13 cellular contexts compared by ENCODE assay signal in genomic region chr7:8443871-8444756, GRCh38. TPM values are rescaled to one million over a fixed set of nuclear protein-coding genes. Genes with fewer than 3 reads are reported as not detected.
DNase-seq lines count a peak whose midpoint lies in the region; ATAC-seq and TF ChIP-seq lines count a peak whose summit lies in the region.
"Had no signal": no experiment of that assay in that cellular context is flagged by ENCODE, and none has a peak within 500 bp of the region (broad histone marks: within the 10 kb centered on the region; RNA-seq: fewer than 3 reads in every experiment).

No MANE protein-coding gene starts in this region.

- no TSS peak for BruUV-seq in Caco-2 (replicated peaks; lab: Mats Ljungman, UMichigan)

- no peaks in the 10 kb centered on the region for H3K36me3 ChIP-seq in Caco-2 (ENCODE audit: control insufficient read depth, insufficient read depth, low read length)
- no peaks in the 10 kb centered on the region for H3K36me3 ChIP-seq in H7 (replicated peaks; ENCODE audit: control insufficient read depth, insufficient read depth, low read length)
- H3K36me3 ChIP-seq in SJCRH30: no peaks in the 10 kb centered on the region
- no peaks in the 10 kb centered on the region for H3K36me3 ChIP-seq in aorta (ENCODE audit: control insufficient read depth in 1 of 2, insufficient read depth in 2 of 2, low read length in 1 of 2)

- 7 to 8% methylated on average over 40 of the region's 40 CpGs for WGBS in aorta, 2 donors

- peaks cover 7% of the 10 kb centered on the region for H3K36me3 Mint-ChIP-seq in Caco-2 (ENCODE audit: insufficient read depth, unreplicated experiment)

- POLR2A ChIA-PET in Caco-2 (lab: Charles Lee): no interaction called here

- H3K4me1 ChIP-seq in Caco-2 (no peaks in the 10 kb centered on the region), SJCRH30 (0 out of 2 replicates have a peak, but pooled peaks cover 2% of the 10 kb centered on the region), aorta (ENCODE audit: control insufficient read depth in 1 of 2, insufficient read depth in 2 of 2, low read length in 2 of 2) (no peaks in the 10 kb centered on the region)

- peak in 1 of 2 experiments; percentile 34 for DNase-seq in Caco-2
- DNase-seq in H7: peak; percentile 59
- peak in 1 of 2 donors; percentile 4 for DNase-seq in cardiac fibroblast (ENCODE audit: low read depth in 2 of 2)
- DNase-seq in medulla oblongata (ENCODE audit: extremely low spot score): peak; percentile 29
- DNase-seq in SJCRH30: no peak
- DNase-seq in aorta: no peak
- DNase-seq in 8988T: no peak

- H3K27me3 ChIP-seq in Caco-2 (replicated peaks; ENCODE audit: control insufficient read depth, insufficient read depth, low read length): no peaks in the 10 kb centered on the region
- peaks cover 55% of the 10 kb centered on the region for H3K27me3 ChIP-seq in H7 (ENCODE audit: control insufficient read depth, insufficient read depth, low read length)
- H3K27me3 ChIP-seq in SJCRH30: no peaks in the 10 kb centered on the region
- peaks cover 0 to 7% of the 10 kb centered on the region in 2 donors for H3K27me3 ChIP-seq in aorta (ENCODE audit: control insufficient read depth in 1 of 2, insufficient read depth in 2 of 2, low read length in 1 of 2)

- intact Hi-C loops in Caco-2 (cut with micrococcal nuclease; ENCODE audit: unreplicated experiment) (no loop called here), aorta (cut with DNase I) (no loop called here)

- H3K27ac ChIP-seq in SJCRH30 (no peak overlapping the region), aorta (ENCODE audit: low read depth in 1 of 2, low read length in 2 of 2) (no peak overlapping the region)

- no peaks in the 10 kb centered on the region for H3K4me1 Mint-ChIP-seq in Caco-2 (ENCODE audit: low read depth, unreplicated experiment)

- no peak overlapping the region for H3K27ac Mint-ChIP-seq in Caco-2 (ENCODE audit: unreplicated experiment)

- no peak overlapping the region for H3K4me3 Mint-ChIP-seq in Caco-2 (ENCODE audit: unreplicated experiment)
- H3K4me3 Mint-ChIP-seq: central memory CD8-positive, alpha-beta T cell had no signal

- no peak for ATAC-seq in HG03342 (IDR thresholded peaks at IDR 0.05; ENCODE audit: unreplicated experiment)
- no peak for ATAC-seq in aorta (ENCODE audit: low FRiP score)

- no peaks in the 10 kb centered on the region for H3K27me3 Mint-ChIP-seq in Caco-2 (ENCODE audit: insufficient read depth, unreplicated experiment)

- no peak overlapping the region for H3K4me3 ChIP-seq in Caco-2 (ENCODE audit: low read depth, low read length)
- peak overlapping the region; percentile 55 for H3K4me3 ChIP-seq in H7 (ENCODE audit: insufficient read depth, low read depth, low read length)
- H3K4me3 ChIP-seq in cardiac fibroblast (replicated peaks in 1 of 2; ENCODE audit: low read depth in 2 of 2, low read length in 2 of 2): no peak overlapping the region
- H3K4me3 ChIP-seq in SJCRH30: no peak overlapping the region
- no peak overlapping the region for H3K4me3 ChIP-seq in aorta (ENCODE audit: low read length in 2 of 2)

- peak; percentile 29 for TF ChIP-seq CTCF in Caco-2 (IDR thresholded peaks at IDR 0.05; ENCODE audit: insufficient read depth in 1 of 2, low read depth in 1 of 2, low read length in 1 of 2, severe bottlenecking in 1 of 2, unreplicated experiment in 1 of 2)
- peak; percentile 17 for TF ChIP-seq CTCF in cardiac fibroblast (IDR thresholded peaks at IDR 0.05; ENCODE audit: low read depth, low read length)

- no peaks in the 10 kb centered on the region for H3K9me3 Mint-ChIP-seq in Caco-2 (ENCODE audit: unreplicated experiment)
- H3K9me3 Mint-ChIP-seq: central memory CD8-positive, alpha-beta T cell had no signal

- H3K9me3 ChIP-seq in Caco-2: no peaks in the 10 kb centered on the region; the same call in 1 of the 2 replicates
- H3K9me3 ChIP-seq in SJCRH30 (replicated peaks): no peaks in the 10 kb centered on the region
- peaks cover 3% of the 10 kb centered on the region for H3K9me3 ChIP-seq in aorta (ENCODE audit: control insufficient read depth, low read length)

- CTCF ChIA-PET in Caco-2 (lab: Charles Lee): no interaction called here

RNA-seq across cellular contexts. Expression of gene NXPH1, which starts 10.7 kb away (rescaled TPM):
- total RNA-seq in Caco-2 (2022) (1.2 and 3.1 TPM in 2 replicates), aorta (not detected)
- total RNA-seq in H7 (2014; rRNA removed; shearing (Covaris generic)): 0.10 and 0.37 TPM in 2 replicates
- total RNA-seq in SJCRH30 (2014; rRNA removed; shearing (Covaris generic)): not detected in 2 replicates
- not detected for polyA plus RNA-seq in aorta
- total RNA-seq: Daoy, MCF 10A, RPMI7951, skeletal muscle tissue had no signal

Comparison
In these comparisons a context has a peak if more than half of its experiments do, and no peak if none do; other contexts are left out.
1. DNase-seq: peak in H7 (single experiment) and medulla oblongata (single experiment); none in SJCRH30 (0 of 2), aorta (0 of 2) and 8988T (single experiment).